ENCODE assay signal across 2 cellular contexts in the genomic region with DNA sequence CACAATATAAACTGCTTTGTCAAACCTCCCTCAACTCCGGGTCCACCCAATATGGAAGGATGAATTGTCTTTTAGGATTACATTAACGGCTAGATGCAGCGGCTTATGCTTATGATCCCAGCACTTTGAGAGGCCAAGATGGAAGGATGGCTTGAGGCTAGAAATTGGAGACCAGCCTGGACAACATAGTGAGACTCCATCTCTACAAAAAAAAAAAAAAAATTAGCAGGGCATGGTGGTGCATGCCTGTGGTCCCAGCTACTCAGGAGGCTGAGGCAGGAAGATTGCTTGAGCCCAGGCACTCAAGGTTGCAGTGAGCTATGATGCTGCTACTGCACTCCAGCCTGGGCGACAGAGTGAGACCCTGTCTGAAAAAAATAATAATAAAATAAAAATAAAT. TPM values are rescaled to one million over a fixed set of nuclear protein-coding genes. Genes with fewer than 3 reads are reported as not detected.
"Had no signal": no experiment of that assay in that cellular context is flagged by ENCODE, and none has a peak within 500 bp of the region (broad histone marks: within the 10 kb centered on the region; RNA-seq: fewer than 3 reads in every experiment).

No MANE protein-coding gene starts in this region.

RNA-seq across cellular contexts. Expression of gene PRR19, which starts 35.8 kb away (rescaled TPM):
- total RNA-seq: Right ventricle myocardium superior had no signal
- polyA plus RNA-seq: aorta had no signal
